ENCODE assay signal across 1 cellular context in genomic region chr10:121089434-121089833, GRCh38.
TF ChIP-seq lines count a peak whose summit lies in the region.

No MANE protein-coding gene starts in this region.

TF ChIP-seq in SK-N-SH treated with all-trans-retinoic acid at 6 μM for 48 hours, 23 proteins besides CTCF, POLR2A, EP300 and RAD21 (continued from another document):
- TF ChIP-seq, protein P1, sequence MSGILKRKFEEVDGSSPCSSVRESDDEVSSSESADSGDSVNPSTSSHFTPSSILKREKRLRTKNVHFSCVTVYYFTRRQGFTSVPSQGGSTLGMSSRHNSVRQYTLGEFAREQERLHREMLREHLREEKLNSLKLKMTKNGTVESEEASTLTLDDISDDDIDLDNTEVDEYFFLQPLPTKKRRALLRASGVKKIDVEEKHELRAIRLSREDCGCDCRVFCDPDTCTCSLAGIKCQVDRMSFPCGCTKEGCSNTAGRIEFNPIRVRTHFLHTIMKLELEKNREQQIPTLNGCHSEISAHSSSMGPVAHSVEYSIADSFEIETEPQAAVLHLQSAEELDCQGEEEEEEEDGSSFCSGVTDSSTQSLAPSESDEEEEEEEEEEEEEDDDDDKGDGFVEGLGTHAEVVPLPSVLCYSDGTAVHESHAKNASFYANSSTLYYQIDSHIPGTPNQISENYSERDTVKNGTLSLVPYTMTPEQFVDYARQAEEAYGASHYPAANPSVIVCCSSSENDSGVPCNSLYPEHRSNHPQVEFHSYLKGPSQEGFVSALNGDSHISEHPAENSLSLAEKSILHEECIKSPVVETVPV (CRISPR knock-in tag; IDR thresholded peaks at IDR 0.05), result no peak
- TF ChIP-seq, protein P2, sequence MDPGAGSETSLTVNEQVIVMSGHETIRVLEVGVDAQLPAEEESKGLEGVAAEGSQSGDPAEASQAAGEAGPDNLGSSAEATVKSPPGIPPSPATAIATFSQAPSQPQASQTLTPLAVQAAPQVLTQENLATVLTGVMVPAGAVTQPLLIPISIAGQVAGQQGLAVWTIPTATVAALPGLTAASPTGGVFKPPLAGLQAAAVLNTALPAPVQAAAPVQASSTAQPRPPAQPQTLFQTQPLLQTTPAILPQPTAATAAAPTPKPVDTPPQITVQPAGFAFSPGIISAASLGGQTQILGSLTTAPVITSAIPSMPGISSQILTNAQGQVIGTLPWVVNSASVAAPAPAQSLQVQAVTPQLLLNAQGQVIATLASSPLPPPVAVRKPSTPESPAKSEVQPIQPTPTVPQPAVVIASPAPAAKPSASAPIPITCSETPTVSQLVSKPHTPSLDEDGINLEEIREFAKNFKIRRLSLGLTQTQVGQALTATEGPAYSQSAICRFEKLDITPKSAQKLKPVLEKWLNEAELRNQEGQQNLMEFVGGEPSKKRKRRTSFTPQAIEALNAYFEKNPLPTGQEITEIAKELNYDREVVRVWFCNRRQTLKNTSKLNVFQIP (CRISPR knock-in tag; IDR thresholded peaks at IDR 0.05; ENCODE audit: borderline replicate concordance, low read depth), result no peak
- TF ChIP-seq BACH2 (CRISPR knock-in tag; IDR thresholded peaks at IDR 0.05; ENCODE audit: borderline replicate concordance), result no peak
